8 cellular contexts compared by ENCODE assay signal in genomic region chr1:85707990-85708825, GRCh38. TPM values are rescaled to one million over a fixed set of nuclear protein-coding genes. Genes with fewer than 3 reads are reported as not detected.
DNase-seq lines count a peak whose midpoint lies in the region; ATAC-seq, FAIRE-seq and TF ChIP-seq lines count a peak whose summit lies in the region.

A gene with protein sequence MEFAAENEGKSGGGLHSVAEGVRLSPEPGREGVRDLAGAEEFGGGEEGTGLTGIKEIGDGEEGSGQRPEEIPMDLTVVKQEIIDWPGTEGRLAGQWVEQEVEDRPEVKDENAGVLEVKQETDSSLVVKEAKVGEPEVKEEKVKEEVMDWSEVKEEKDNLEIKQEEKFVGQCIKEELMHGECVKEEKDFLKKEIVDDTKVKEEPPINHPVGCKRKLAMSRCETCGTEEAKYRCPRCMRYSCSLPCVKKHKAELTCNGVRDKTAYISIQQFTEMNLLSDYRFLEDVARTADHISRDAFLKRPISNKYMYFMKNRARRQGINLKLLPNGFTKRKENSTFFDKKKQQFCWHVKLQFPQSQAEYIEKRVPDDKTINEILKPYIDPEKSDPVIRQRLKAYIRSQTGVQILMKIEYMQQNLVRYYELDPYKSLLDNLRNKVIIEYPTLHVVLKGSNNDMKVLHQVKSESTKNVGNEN (minus strand): TSS chr1:85708433. CDS start chr1:85708284, 149 bp downstream.

- peak; percentile 88 for TF ChIP-seq POLR2A in GM12892 (IDR thresholded peaks at IDR 0.05; ENCODE audit: low read depth, low read length)
- TF ChIP-seq POLR2A in upper lobe of left lung (IDR thresholded peaks at IDR 0.05) = peak in 2 of 4 donors; percentile 33 to 72

- peaks cover 0 to 31% (median 20%) of the 10 kb centered on the region in 9 donors for H3K36me3 ChIP-seq in heart right ventricle
- peaks cover 0 to 17% (median 2%) of the 10 kb centered on the region in 4 donors for H3K36me3 ChIP-seq in upper lobe of left lung

- 1% methylated on average over 35 of the region's 35 CpGs for WGBS in heart right ventricle, 2 donors
- 2 to 5% methylated on average over 19 to 29 of the region's 35 CpGs for whole genome bisulfite sequencing in upper lobe of left lung, 2 donors

- no peak for TF ChIP-seq EP300 in upper lobe of left lung (IDR thresholded peaks at IDR 0.05)

- intact Hi-C loops in heart right ventricle (cut with DNase I) = loop anchor here in 2 of 10 donors (2.0 to 10.0 kb wide), 3 partner anchors 131 to 797 kb away; no protein-coding TSS in a partner anchor
- intact Hi-C loops in posterior cingulate gyrus (cut with DNase I) = no loop called here

- peak; percentile 98 for FAIRE-seq in GM12892 (lab: Jason Lieb, UNC)

- H3K27me3 ChIP-seq in heart right ventricle (no peaks in the 10 kb centered on the region), upper lobe of left lung (no peaks in the 10 kb centered on the region)

- H3K9me3 ChIP-seq in heart right ventricle (no peaks in the 10 kb centered on the region), upper lobe of left lung (no peaks in the 10 kb centered on the region)

- ATAC-seq in HG02840 (IDR thresholded peaks at IDR 0.05; ENCODE audit: low FRiP score, unreplicated experiment) = peak; percentile 84
- ATAC-seq in heart right ventricle = peak; percentile 88 to 98 (median 97)
- peak; percentile 98 to 99 for ATAC-seq in upper lobe of left lung (ENCODE audit: low FRiP score in 2 of 2)

- peak within 1 kb of the TSS; percentile 62 to 91 (median 77) for H3K4me3 ChIP-seq in heart right ventricle
- H3K4me3 ChIP-seq in upper lobe of left lung = peak within 1 kb of the TSS; percentile 57 to 94 (median 85)

- H3K27ac ChIP-seq in heart right ventricle (peak within 1 kb of the TSS; percentile 73 to 98 (median 90)), upper lobe of left lung (peak within 1 kb of the TSS; percentile 49 to 91 (median 89))

- peak in 7 of 9 donors; percentile 18 to 47 (median 44) for TF ChIP-seq CTCF in heart right ventricle (IDR thresholded peaks at IDR 0.05)
- TF ChIP-seq CTCF in upper lobe of left lung (IDR thresholded peaks at IDR 0.05) = peak in 5 of 6 experiments; percentile 29 to 66 (median 47)

- DNase-seq in GM12892 (ENCODE audit: insufficient read length) (peak; percentile 34), NCI-H1436 (lab: John Stamatoyannopoulos, UW) (peak; percentile 88), SW480 (ENCODE audit: low spot score) (peak; percentile 98), amniotic epithelial cell (ENCODE audit: low read depth) (peak; percentile 98), heart right ventricle (peak; percentile 83 to 92), posterior cingulate gyrus (peak; percentile 80 to 99 (median 92)), upper lobe of left lung (peak; percentile 61 to 93)

- H3K4me1 ChIP-seq in heart right ventricle (peaks cover 0 to 26% (median 16%) of the 10 kb centered on the region in 9 donors), upper lobe of left lung (peaks cover 12 to 18% (median 15%) of the 10 kb centered on the region in 4 donors)

RNA-seq across cellular contexts. Expression of the gene that starts here (rescaled TPM):
- 15.9 TPM for polyA plus RNA-seq in GM12892 (2012; ENCODE audit: missing spikeins)
- total RNA-seq in heart right ventricle = 10 to 100 TPM in 6 of 10 donors, 1 to 10 TPM in 4; 8.7 to 12.8 (median 10.5) TPM
- polyA plus RNA-seq in heart right ventricle = 10 to 100 TPM in 1 of 2 donors, 1 to 10 TPM in 1; 6.0 to 10.6 TPM
- total RNA-seq in upper lobe of left lung = 10 to 100 TPM in 3 of 6 donors, 1 to 10 TPM in 3; 4.2 to 13.2 (median 10.0) TPM

Comparison
In these comparisons a context has a peak if more than half of its experiments do, and no peak if none do; other contexts are left out.
1. Peak in every context shown above with its lines: DNase-seq, ATAC-seq, H3K4me3 ChIP-seq and H3K27ac ChIP-seq.
2. DNase-seq: peak in every context shown above with its lines; median percentile 98 in SW480; 98 in amniotic epithelial cell; 92 in posterior cingulate gyrus; 88 in NCI-H1436; 88 in heart right ventricle; 77 in upper lobe of left lung; 34 in GM12892.